8 cellular contexts compared by ENCODE assay signal in genomic region chrX:155215443-155216178, GRCh38. TPM values are rescaled to one million over a fixed set of nuclear protein-coding genes. Genes with fewer than 3 reads are reported as not detected.
DNase-seq lines count a peak whose midpoint lies in the region; ATAC-seq and TF ChIP-seq lines count a peak whose summit lies in the region.

No MANE protein-coding gene starts in this region.

- H3K9me3 Mint-ChIP-seq in CD8-positive, alpha-beta memory T cell = no peaks in the 10 kb centered on the region

- peak overlapping the region; percentile 88 for H3K4me3 ChIP-seq in CD8-positive, alpha-beta memory T cell (ENCODE audit: low read length)
- peak overlapping the region; percentile 72 for H3K4me3 ChIP-seq in astrocyte of the cerebellum (ENCODE audit: low read depth, low read length)
- H3K4me3 ChIP-seq in suprapubic skin = peak overlapping the region; percentile 69

- peak overlapping the region; percentile 73 to 99 (median 89) for H3K27ac Mint-ChIP-seq in CD8-positive, alpha-beta memory T cell

- peaks cover 24 to 33% (median 27%) of the 10 kb centered on the region in 3 donors for H3K4me1 Mint-ChIP-seq in CD8-positive, alpha-beta memory T cell

- H3K27me3 ChIP-seq in CD8-positive, alpha-beta memory T cell (ENCODE audit: insufficient read depth, low read length, poor library complexity, severe bottlenecking) = no peaks in the 10 kb centered on the region
- no peaks in the 10 kb centered on the region for H3K27me3 ChIP-seq in suprapubic skin

- peak overlapping the region; percentile 69 for H3K27ac ChIP-seq in CD8-positive, alpha-beta memory T cell (ENCODE audit: low read depth, low read length)
- peak overlapping the region; percentile 93 for H3K27ac ChIP-seq in suprapubic skin

- no peak for TF ChIP-seq POLR2A in suprapubic skin (IDR thresholded peaks at IDR 0.05)

- TF ChIP-seq EP300 in suprapubic skin (IDR thresholded peaks at IDR 0.05) = no peak

- POLR2A ChIA-PET in CD8-positive, alpha-beta memory T cell (lab: Charles Lee) = interaction anchor here (1.4 to 1.9 kb wide), 2 partner anchors 27 to 189 kb away, joined by 4 to 13 read pairs; partner anchors contain the start of gene FUNDC2

- H3K4me3 Mint-ChIP-seq in CD8-positive, alpha-beta memory T cell = peak overlapping the region; percentile 87 to 99 (median 90)

- TF ChIP-seq CTCF in astrocyte of the cerebellum (IDR thresholded peaks at IDR 0.05; ENCODE audit: low read depth, low read length, missing control alignments) (no peak), suprapubic skin (IDR thresholded peaks at IDR 0.05) (no peak)

- H3K4me1 ChIP-seq in CD8-positive, alpha-beta memory T cell (ENCODE audit: insufficient read depth, low read length) = peaks cover 24% of the 10 kb centered on the region
- peaks cover 3% of the 10 kb centered on the region for H3K4me1 ChIP-seq in suprapubic skin

- H3K36me3 Mint-ChIP-seq in CD8-positive, alpha-beta memory T cell = peaks cover 0 to 9% (median 0%) of the 10 kb centered on the region in 3 donors

- 62% methylated on average over 14 of the region's 15 CpGs for WGBS in suprapubic skin

- peaks cover 0 to 2% of the 10 kb centered on the region in 2 donors for H3K27me3 Mint-ChIP-seq in CD8-positive, alpha-beta memory T cell

- intact Hi-C loops in left colon (cut with DNase I, micrococcal nuclease) = no loop called here

- no peaks in the 10 kb centered on the region for H3K36me3 ChIP-seq in CD8-positive, alpha-beta memory T cell (ENCODE audit: insufficient read depth, low read length)
- no peaks in the 10 kb centered on the region for H3K36me3 ChIP-seq in suprapubic skin

- in situ Hi-C loops in astrocyte of the cerebellum (cut with HindIII; ENCODE audit: low sequenced_read_pairs) = no loop called here

- DNase-seq in CD8-positive, alpha-beta memory T cell = no peak
- DNase-seq in astrocyte of the cerebellum (ENCODE audit: low read depth) (no peak), left colon (no peak), suprapubic skin (ENCODE audit: low spot score in 2 of 2) (no peak), activated gamma-delta T cell treated with Interleukin-2 at 50 U/mL for 16 hours (no peak), ureter (ENCODE audit: low spot score) (no peak)

- H3K9me3 ChIP-seq in CD8-positive, alpha-beta memory T cell (ENCODE audit: low read length) = no peaks in the 10 kb centered on the region
- no peaks in the 10 kb centered on the region for H3K9me3 ChIP-seq in suprapubic skin

- peak; percentile 30 for ATAC-seq in GM19463 (IDR thresholded peaks at IDR 0.05; ENCODE audit: unreplicated experiment)
- peak; percentile 30 for ATAC-seq in HG03469 (IDR thresholded peaks at IDR 0.05; ENCODE audit: unreplicated experiment)
- ATAC-seq in left colon = peak; percentile 35

- CTCF ChIA-PET in CD8-positive, alpha-beta memory T cell (lab: Charles Lee) = interaction anchor here (0.8 to 2.2 kb wide), 7 partner anchors 11 to 121 kb away, joined by 3 to 8 read pairs (median 6); no protein-coding TSS in a partner anchor

RNA-seq across cellular contexts. Expression of gene VBP1, which starts 0.6 kb away (rescaled TPM):
- 10 to 100 TPM; 80.1 to 86.3 TPM for total RNA-seq in CD8-positive, alpha-beta memory T cell
- 78.9 TPM for polyA plus RNA-seq in CD8-positive, alpha-beta memory T cell
- total RNA-seq in left colon = 10 to 100 TPM; 33.6 to 33.9 TPM
- total RNA-seq in suprapubic skin = 10 to 100 TPM; 10.8 to 26.7 (median 21.8) TPM
- total RNA-seq in ureter = 40.5 TPM

RNA-seq across cellular contexts. Expression of gene RAB39B, which starts 48.7 kb away (rescaled TPM):
- 10 to 100 TPM; 12.0 to 12.5 TPM for total RNA-seq in CD8-positive, alpha-beta memory T cell
- polyA plus RNA-seq in CD8-positive, alpha-beta memory T cell = 7.2 TPM
- total RNA-seq in left colon (under 1 TPM; 0.09 to 0.56 TPM), suprapubic skin (under 1 TPM in 2 of 4 donors, not detected in 2; 0.34 to 0.89 TPM), ureter (0.86 TPM)
